ENCODE assay signal across 1 cellular context in genomic region chr17:39668141-39668924, GRCh38.
TF ChIP-seq lines count a peak whose summit lies in the region.

Gene PNMT, plus strand, starts transcription at chr17:39668453. Its CDS starts 23 bp downstream, at chr17:39668476.

TF ChIP-seq in HepG2, 621 proteins besides CTCF, POLR2A, EP300 and RAD21 (continued from another document and continues in another):
- TF ChIP-seq SNAPC4 (CRISPR knock-in tag; IDR thresholded peaks at IDR 0.05) (no peak), ZNF879 (CRISPR knock-in tag; IDR thresholded peaks at IDR 0.05) (no peak), ZNF18 (CRISPR knock-in tag; IDR thresholded peaks at IDR 0.05; ENCODE audit: insufficient replicate concordance) (peak; percentile 84), JUN (CRISPR knock-in tag; IDR thresholded peaks at IDR 0.05) (peak; percentile 1; the same call in 1 of the 2 replicates), ERF (CRISPR knock-in tag; IDR thresholded peaks at IDR 0.05) (peak; percentile 32), ZMAT5 (CRISPR knock-in tag; IDR thresholded peaks at IDR 0.05; ENCODE audit: borderline replicate concordance, low read depth) (no peak), LRRFIP1 (CRISPR knock-in tag; conservative IDR thresholded peaks at IDR 0.05) (no peak), ZNF724P (CRISPR knock-in tag; IDR thresholded peaks at IDR 0.05; ENCODE audit: borderline replicate concordance) (no peak; the same call in 1 of the 2 replicates), PREB (CRISPR knock-in tag; IDR thresholded peaks at IDR 0.05) (no peak), FOXK2 (IDR thresholded peaks at IDR 0.05) (no peak), GTF2F1 (IDR thresholded peaks at IDR 0.05; ENCODE audit: low read length) (no peak), ZNF282 (IDR thresholded peaks at IDR 0.05; ENCODE audit: partially characterized antibody) (no peak), ZNF660 (CRISPR knock-in tag; IDR thresholded peaks at IDR 0.05; ENCODE audit: borderline replicate concordance, low read depth) (no peak), ARID4A (CRISPR knock-in tag; IDR thresholded peaks at IDR 0.05; ENCODE audit: borderline replicate concordance) (peak; percentile 78; the same call in 1 of the 2 replicates), IKZF5 (CRISPR knock-in tag; IDR thresholded peaks at IDR 0.05) (peak; percentile 80; the same call in 1 of the 2 replicates), RERE (CRISPR knock-in tag; IDR thresholded peaks at IDR 0.05; ENCODE audit: low read depth) (no peak), HNRNPL (IDR thresholded peaks at IDR 0.05; ENCODE audit: low read depth, low read length) (peak; percentile 71; the same call in 1 of the 2 replicates), STAT6 (CRISPR knock-in tag; IDR thresholded peaks at IDR 0.05; ENCODE audit: borderline replicate concordance) (no peak), ZXDC (CRISPR knock-in tag; IDR thresholded peaks at IDR 0.05) (no peak)
